1 cellular context compared by ENCODE assay signal in genomic region chr10:95790982-95791381, GRCh38.
TF ChIP-seq lines count a peak whose summit lies in the region.

No MANE protein-coding gene starts in this region.

TF ChIP-seq in A549, 52 proteins besides CTCF, POLR2A, EP300 and RAD21 (continued from another document):
- TF ChIP-seq USF2 (IDR thresholded peaks at IDR 0.05): no peak
